Comparison of ENCODE assay signal across 11 cellular contexts in the genomic region with DNA sequence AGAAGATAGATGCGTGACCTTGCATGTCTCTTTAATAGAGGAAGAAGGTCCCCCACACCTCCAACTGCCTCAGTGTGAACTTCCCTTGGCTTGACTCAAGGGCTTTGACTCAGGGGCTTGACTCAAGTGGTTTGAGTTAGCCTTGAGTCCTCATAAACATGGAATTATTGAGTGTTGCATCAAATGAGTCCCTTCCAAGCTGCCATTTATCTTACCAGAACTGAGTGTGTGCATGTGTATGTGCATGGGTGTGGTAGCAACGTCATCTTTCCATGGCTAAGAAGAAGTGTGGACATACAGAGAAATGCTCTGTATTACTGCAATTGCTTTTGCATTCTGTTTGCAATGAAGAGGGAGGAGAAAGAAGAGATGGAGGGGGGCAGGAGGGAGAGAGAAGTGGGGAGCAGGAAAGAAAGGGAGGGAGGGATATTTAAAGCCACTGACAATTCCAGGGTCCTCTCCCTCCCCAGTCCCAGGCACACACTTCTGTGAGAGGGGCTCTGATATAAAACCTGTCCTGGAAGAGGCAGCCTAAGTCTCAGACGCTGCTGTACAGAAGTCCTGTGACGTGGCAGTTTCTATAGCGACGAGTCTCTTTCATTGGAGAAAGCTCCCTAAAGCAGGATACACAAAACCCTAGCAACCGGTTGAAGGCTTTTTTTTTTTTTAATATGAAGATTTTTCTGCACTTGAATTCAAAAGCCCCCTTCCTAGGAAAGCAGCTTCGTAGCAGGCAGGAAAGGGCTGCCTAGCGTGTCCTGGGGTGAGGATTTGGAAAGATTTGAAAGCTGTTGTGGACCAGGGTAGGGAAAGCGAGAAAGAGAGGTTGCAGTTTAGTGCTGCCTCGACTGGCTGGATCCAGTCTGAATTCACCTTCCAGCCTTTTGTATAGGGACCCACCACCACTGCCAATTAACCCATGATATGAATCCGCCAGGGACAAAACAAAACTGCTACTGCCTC.
A peak's percentile ranks its signal among the peaks of the same experiment; 100 is the strongest.
DNase-seq lines count a peak whose midpoint lies in the region; ATAC-seq, FAIRE-seq and TF ChIP-seq lines count a peak whose summit lies in the region.
"Had no signal": no experiment of that assay in that cellular context is flagged by ENCODE, and none has a peak within 500 bp of the region (broad histone marks: within the 10 kb centered on the region; RNA-seq: fewer than 3 reads in every experiment).

No MANE protein-coding gene starts in this region.

- H4K91ac ChIP-seq in H1 (replicated peaks; ENCODE audit: insufficient read length, low read length) = no peak overlapping the region

- H2AK5ac ChIP-seq in H1 (ENCODE audit: low read depth, low read length) = no peak overlapping the region

- H3K27me3 ChIP-seq in Loucy (ENCODE audit: insufficient read depth, low read length, poor library complexity, severe bottlenecking) (no peaks in the 10 kb centered on the region), H1 (replicated peaks in 1 of 4; ENCODE audit: control insufficient read depth in 3 of 4, extremely low read depth in 1 of 4, insufficient read depth in 3 of 4, low read length in 3 of 4) (no peaks in the 10 kb centered on the region)
- H3K27me3 ChIP-seq: vagina had no signal

- no peak overlapping the region for H2BK15ac ChIP-seq in H1 (ENCODE audit: low read length)

- H3K9me3 ChIP-seq in Loucy (ENCODE audit: insufficient read depth, low read depth, low read length) (no peaks in the 10 kb centered on the region; the same call in 1 of the 2 replicates), H1 (ENCODE audit: insufficient read depth in 2 of 2, low read depth in 1 of 2, low read length in 1 of 2) (no peaks in the 10 kb centered on the region)
- H3K9me3 ChIP-seq: Caco-2, prostate gland, vagina had no signal

- DNase-seq in NCI-H524 treated with DMSO at 0.1 percent for 48 hours (lab: John Stamatoyannopoulos, UW) (peak; percentile 59), H1 (ENCODE audit: low read depth in 1 of 2, low spot score in 2 of 2) (no peak), nucleus accumbens (lab: John Stamatoyannopoulos, UW) (peak in 46 of 56 donors; percentile 1 to 84 (median 45)), OCI-M2 (lab: John Stamatoyannopoulos, UW; ENCODE audit: unreplicated experiment) (no peak), A172 (ENCODE audit: low spot score) (no peak)
- DNase-seq in NK-92 treated with Interleukin-12 subunit alpha and Interleukin-12 subunit beta, amount 100 ng/mL, for 24 hours (lab: John Stamatoyannopoulos, UW) = no peak
- DNase-seq: Caco-2 had no signal

- no peak overlapping the region for H4K5ac ChIP-seq in H1 (ENCODE audit: insufficient read length, low read depth, low read length)

- CTCF ChIA-PET in H1 (lab: Charles Lee; ENCODE audit: partially characterized antibody) = interaction anchor here (1.0 to 1.1 kb wide), 2 partner anchors 17 to 48 kb away, joined by 3 to 4 read pairs; no protein-coding TSS in a partner anchor

- POLR2A ChIA-PET in H1 (lab: Charles Lee; ENCODE audit: partially characterized antibody) = interaction anchor here (0.8 to 1.1 kb wide), 2 partner anchors 12 to 306 kb away, joined by 3 read pairs; partner anchors contain the start of genes MRPS27 and PTCD2

- H3K9ac ChIP-seq in Loucy (ENCODE audit: low read depth, low read length, poor library complexity, severe bottlenecking) (no peak overlapping the region), H1 (replicated peaks in 1 of 4; ENCODE audit: extremely low read depth in 1 of 4, low read depth in 3 of 4, low read length in 3 of 4) (0 out of 7 replicates have a peak overlapping the region, but pooled peaks of 1 of the 4 experiments have one; percentile 24)

- no peak overlapping the region for H3K27ac ChIP-seq in H1 (ENCODE audit: low read depth, low read length)
- H3K27ac ChIP-seq: prostate gland, vagina had no signal

- no peak overlapping the region for H3K4ac ChIP-seq in H1 (replicated peaks; ENCODE audit: insufficient read length, low read depth, low read length)

- no peaks in the 10 kb centered on the region for H3F3A ChIP-seq in Loucy (ENCODE audit: low read depth)

- H3K4me2 ChIP-seq in Loucy (ENCODE audit: low read depth, low read length, poor library complexity, severe bottlenecking) (no peak overlapping the region), H1 (ENCODE audit: insufficient read depth in 1 of 2, low read depth in 2 of 2, low read length in 2 of 2) (no peak overlapping the region)

- H4K20me1 ChIP-seq in Loucy (ENCODE audit: insufficient read depth, low read length, poor library complexity, severe bottlenecking) (no peaks in the 10 kb centered on the region), H1 (replicated peaks in 1 of 2; ENCODE audit: control insufficient read depth in 1 of 2, insufficient read depth in 2 of 2, low read length in 2 of 2) (no peaks in the 10 kb centered on the region)

- TF ChIP-seq RAD21 in H1 (IDR thresholded peaks at IDR 0.05 in 1 of 2, conservative IDR thresholded peaks at IDR 0.05 in 1 of 2; ENCODE audit: low read depth in 2 of 2, low read length in 2 of 2) = no peak

- no peak overlapping the region for H3K18ac ChIP-seq in H1 (ENCODE audit: extremely low read depth, low read length)

- H3K23ac ChIP-seq in H1 (ENCODE audit: insufficient read length) = no peak overlapping the region

- H2BK20ac ChIP-seq in H1 (ENCODE audit: low read length) = no peak overlapping the region

- no peak for TF ChIP-seq POLR2A in H1 (IDR thresholded peaks at IDR 0.05; ENCODE audit: control extremely low read depth in 1 of 2, low read depth in 2 of 2, low read length in 2 of 2)

- TF ChIP-seq CTCF in Loucy (conservative IDR thresholded peaks at IDR 0.05; ENCODE audit: low read length) = no peak
- no peak for TF ChIP-seq CTCF in H1 (IDR thresholded peaks at IDR 0.05; ENCODE audit: control extremely low read depth in 1 of 3, insufficient read depth in 1 of 3, low read depth in 1 of 3, low read length in 3 of 3)

- H3K9me2 ChIP-seq in Loucy (replicated peaks; ENCODE audit: low read depth, low read length) = no peaks in the 10 kb centered on the region

- H4K8ac ChIP-seq in H1 (ENCODE audit: extremely low read depth, insufficient read depth, low read length) = no peak overlapping the region

- H3K14ac ChIP-seq in H1 (ENCODE audit: insufficient read length) = no peak overlapping the region

- H2AFZ ChIP-seq in Loucy (ENCODE audit: low read length) = peak overlapping the region; percentile 73; the same call in 1 of the 2 replicates
- H2AFZ ChIP-seq in H1 (ENCODE audit: low read length) = peak overlapping the region; percentile 83; the same call in 1 of the 2 replicates

- no peaks in the 10 kb centered on the region for H3K23me2 ChIP-seq in H1 (ENCODE audit: low read depth, low read length)

- no peak overlapping the region for H3K56ac ChIP-seq in H1 (replicated peaks; ENCODE audit: insufficient read length, low read depth, low read length)

- no peak overlapping the region for H2BK5ac ChIP-seq in H1 (ENCODE audit: low read depth, low read length)

- WGBS in H1 (ENCODE audit: extremely low coverage in 1 of 2, insufficient coverage in 1 of 2, insufficient read length in 1 of 2, insufficient replicate concordance in 2 of 2, low coverage in 1 of 2, low lambda C conversion rate in 2 of 2, missing lambda C conversion rate in 1 of 2), 2 experiments = 78% methylated on average over 12 of the region's 12 CpGs; no CpG with 5 or more reads in 1 of the 2 experiments

- H2BK12ac ChIP-seq in H1 (ENCODE audit: low read depth, low read length) = no peak overlapping the region; the same call in 1 of the 2 replicates

- H2BK120ac ChIP-seq in H1 (replicated peaks; ENCODE audit: low read depth, low read length) = no peak overlapping the region

- H3K4me3 ChIP-seq in Loucy (ENCODE audit: low read length, poor library complexity, severe bottlenecking) (no peak overlapping the region), H1 (ENCODE audit: extremely low read depth in 1 of 4, insufficient read depth in 2 of 4, low read depth in 3 of 4, low read length in 4 of 4) (no peak overlapping the region)
- H3K4me3 ChIP-seq: prostate gland, vagina had no signal

- no peaks in the 10 kb centered on the region for H3K79me2 ChIP-seq in Loucy (ENCODE audit: insufficient read depth, low read length)
- no peaks in the 10 kb centered on the region for H3K79me2 ChIP-seq in H1 (ENCODE audit: control insufficient read depth in 1 of 2, insufficient read depth in 2 of 2, low read length in 2 of 2)

- no peak for ATAC-seq in HG03442 (IDR thresholded peaks at IDR 0.05; ENCODE audit: unreplicated experiment)

- H3K36me3 ChIP-seq in Loucy (ENCODE audit: insufficient read depth, low read length) (no peaks in the 10 kb centered on the region), H1 (ENCODE audit: control insufficient read depth in 2 of 4, insufficient read depth in 4 of 4, low read length in 3 of 4) (no peaks in the 10 kb centered on the region)
- H3K36me3 ChIP-seq: prostate gland, vagina had no signal

- no peaks in the 10 kb centered on the region for H3K79me1 ChIP-seq in H1 (ENCODE audit: low read depth, low read length)

- H3K4me1 ChIP-seq in Loucy (ENCODE audit: insufficient read depth, low read length, poor library complexity, severe bottlenecking) (no peaks in the 10 kb centered on the region), H1 (replicated peaks in 1 of 4; ENCODE audit: control insufficient read depth in 3 of 4, insufficient read depth in 4 of 4, low read length in 3 of 4) (peaks cover 0 to 11% (median 4%) of the 10 kb centered on the region in 4 experiments; a peak in 4 of 7 replicates)
- H3K4me1 ChIP-seq: Caco-2, prostate gland, vagina had no signal

- no peak for TF ChIP-seq EP300 in H1 (IDR thresholded peaks at IDR 0.05; ENCODE audit: borderline replicate concordance in 1 of 2, low read depth in 2 of 2, low read length in 2 of 2)

- FAIRE-seq in H1 (lab: Jason Lieb, UNC) = no peak

TF ChIP-seq in H1, 55 proteins besides CTCF, POLR2A, EP300 and RAD21:
- TF ChIP-seq CREB1 (IDR thresholded peaks at IDR 0.05) (no peak), RFX5 (IDR thresholded peaks at IDR 0.05; ENCODE audit: borderline replicate concordance, low read depth, low read length) (peak; percentile 70; the same call in 1 of the 2 replicates)

Comparison
In these comparisons a context has a peak if more than half of its experiments do, and no peak if none do; other contexts are left out.
1. DNase-seq: peak in NCI-H524 treated with DMSO at 0.1 percent for 48 hours (single experiment) and nucleus accumbens (46 of 56); none in H1 (0 of 2), OCI-M2 (single experiment), NK-92 treated with Interleukin-12 subunit alpha and Interleukin-12 subunit beta, amount 100 ng/mL, for 24 hours (single experiment) and A172 (single experiment).